Comparison of ENCODE assay signal across 16 cellular contexts in genomic region chr19:12133069-12133468, GRCh38. TPM values are rescaled to one million over a fixed set of nuclear protein-coding genes. Genes with fewer than 3 reads are reported as not detected.
DNase-seq lines count a peak whose midpoint lies in the region; ATAC-seq and TF ChIP-seq lines count a peak whose summit lies in the region.
"Had no signal": no experiment of that assay in that cellular context is flagged by ENCODE, and none has a peak within 500 bp of the region (broad histone marks: within the 10 kb centered on the region; RNA-seq: fewer than 3 reads in every experiment).

No MANE protein-coding gene starts in this region.

- H3K27ac ChIP-seq in BLaER1, result no peak overlapping the region
- no peak overlapping the region for H3K27ac ChIP-seq in HEK293 (ENCODE audit: extremely low read depth, low read depth, low read length)
- H3K27ac ChIP-seq: HL-60 had no signal

- no peak overlapping the region for H3K9ac ChIP-seq in BLaER1

- peaks cover 11% of the 10 kb centered on the region for H3K4me1 ChIP-seq in BLaER1
- H3K4me1 ChIP-seq in HEK293 (ENCODE audit: control insufficient read depth, insufficient read depth, low read length), result no peaks in the 10 kb centered on the region

- no peaks in the 10 kb centered on the region for H3K27me3 ChIP-seq in BLaER1

- TF ChIP-seq CTCF in HEK293 (tag by site-specific recombination; IDR thresholded peaks at IDR 0.05) (no peak), endothelial cell (IDR thresholded peaks at IDR 0.05; ENCODE audit: unreplicated experiment) (no peak), nephron progenitor cell (IDR thresholded peaks at IDR 0.05) (no peak)

- POLR2A ChIA-PET in HEK293 (lab: Yijun Ruan, JAX), result no interaction called here

- CTCF ChIA-PET in HEK293 (lab: Yijun Ruan, JAX), result no interaction called here

- H3K27ac Mint-ChIP-seq in activated T-helper 17 cell treated with anti-CD3 and anti-CD28 coated beads, Interleukin-2, amount 50 U/mL, for 72 hours, result no peak overlapping the region
- no peak overlapping the region for H3K27ac Mint-ChIP-seq in endothelial cell (ENCODE audit: unreplicated experiment)
- H3K27ac Mint-ChIP-seq in nephron progenitor cell, result no peak overlapping the region

- no peak for DNase-seq in endothelial cell (ENCODE audit: low spot score)
- DNase-seq in kidney tubule cell (ENCODE audit: low spot score), result no peak
- DNase-seq in nephron progenitor cell, result no peak
- DNase-seq: NCI-H1105, NCI-H1694 treated with DMSO at 0.1 percent for 48 hours, NCI-H446, NCI-H748 treated with DMSO at 0.1 percent for 48 hours, SHP77 had no signal

- no peaks in the 10 kb centered on the region; the same call in 1 of the 2 replicates for H4K20me1 ChIP-seq in BLaER1

- no peak overlapping the region for H3K4me2 ChIP-seq in BLaER1

- no peaks in the 10 kb centered on the region for H3K27me3 Mint-ChIP-seq in activated T-helper 17 cell treated with anti-CD3 and anti-CD28 coated beads, Interleukin-2, amount 50 U/mL, for 72 hours
- H3K27me3 Mint-ChIP-seq in endothelial cell (ENCODE audit: unreplicated experiment), result peaks cover 10% of the 10 kb centered on the region
- H3K27me3 Mint-ChIP-seq in nephron progenitor cell (ENCODE audit: low read depth, poor library complexity), result peaks cover 18% of the 10 kb centered on the region

- peaks cover 91% of the 10 kb centered on the region for H3K36me3 ChIP-seq in BLaER1
- H3K36me3 ChIP-seq in HEK293 (ENCODE audit: control insufficient read depth in 2 of 2, insufficient read depth in 1 of 2, low read length in 2 of 2), result peaks cover 21 to 57% of the 10 kb centered on the region in 2 experiments

- H3K4me3 ChIP-seq in BLaER1, result peak overlapping the region; percentile 45; the same call in 1 of the 2 replicates
- H3K4me3 ChIP-seq in HEK293 (ENCODE audit: low read depth, low read length), result no peak overlapping the region

- H3K4me1 Mint-ChIP-seq in activated T-helper 17 cell treated with anti-CD3 and anti-CD28 coated beads, Interleukin-2, amount 50 U/mL, for 72 hours, result peaks cover 10% of the 10 kb centered on the region
- H3K4me1 Mint-ChIP-seq in endothelial cell (ENCODE audit: unreplicated experiment), result no peaks in the 10 kb centered on the region
- H3K4me1 Mint-ChIP-seq in nephron progenitor cell, result peaks cover 3% of the 10 kb centered on the region

- H3K9me3 Mint-ChIP-seq in activated T-helper 17 cell treated with anti-CD3 and anti-CD28 coated beads, Interleukin-2, amount 50 U/mL, for 72 hours, result peaks cover 15% of the 10 kb centered on the region
- H3K9me3 Mint-ChIP-seq in endothelial cell (ENCODE audit: unreplicated experiment), result peaks cover 30% of the 10 kb centered on the region
- H3K9me3 Mint-ChIP-seq in nephron progenitor cell, result peaks cover 97% of the 10 kb centered on the region

- peak; percentile 19 for ATAC-seq in activated T-helper 17 cell treated with anti-CD3 and anti-CD28 coated beads, Interleukin-2, amount 50 U/mL, for 72 hours (replicated peaks)
- ATAC-seq in GM21528 (IDR thresholded peaks at IDR 0.05; ENCODE audit: low FRiP score, unreplicated experiment), result no peak
- no peak for ATAC-seq in GM21423 (IDR thresholded peaks at IDR 0.05; ENCODE audit: unreplicated experiment)
- ATAC-seq: HCT116 had no signal

- peaks cover 58% of the 10 kb centered on the region for H3K36me3 Mint-ChIP-seq in activated T-helper 17 cell treated with anti-CD3 and anti-CD28 coated beads, Interleukin-2, amount 50 U/mL, for 72 hours (ENCODE audit: low read depth)
- H3K36me3 Mint-ChIP-seq in endothelial cell (ENCODE audit: low read depth, unreplicated experiment) (peaks cover 75% of the 10 kb centered on the region), nephron progenitor cell (ENCODE audit: low read depth) (peaks cover 96% of the 10 kb centered on the region)

- H3K9me3 ChIP-seq in BLaER1, result peaks cover 82% of the 10 kb centered on the region
- H3K9me3 ChIP-seq in HEK293 (ENCODE audit: control insufficient read depth, insufficient read depth, low read depth, low read length), result no peaks in the 10 kb centered on the region

- H3K4me3 Mint-ChIP-seq in activated T-helper 17 cell treated with anti-CD3 and anti-CD28 coated beads, Interleukin-2, amount 50 U/mL, for 72 hours, result no peak overlapping the region
- peak overlapping the region; percentile 83 for H3K4me3 Mint-ChIP-seq in endothelial cell (ENCODE audit: unreplicated experiment)
- H3K4me3 Mint-ChIP-seq in nephron progenitor cell, result no peak overlapping the region

TF ChIP-seq in HEK293, 187 proteins besides CTCF, POLR2A, EP300 and RAD21:
- TF ChIP-seq ZNF274 (IDR thresholded peaks at IDR 0.05; ENCODE audit: low read length), result no peak
- TF ChIP-seq ZNF274 (tag by site-specific recombination; IDR thresholded peaks at IDR 0.05; ENCODE audit: borderline replicate concordance), result peak; percentile 67; the same call in 1 of the 2 replicates
- TF ChIP-seq SETDB1 (IDR thresholded peaks at IDR 0.05; ENCODE audit: insufficient read length, low read length), result peak; percentile 87
- no peak for TF ChIP-seq BCL11A (tag by site-specific recombination; IDR thresholded peaks at IDR 0.05; ENCODE audit: low read depth)

RNA-seq across cellular contexts. Expression of gene ZNF20, which starts 7.1 kb away (rescaled TPM):
- 1 to 10 TPM; 1.7 to 3.5 TPM for total RNA-seq in activated T-helper 17 cell treated with anti-CD3 and anti-CD28 coated beads, Interleukin-2, amount 50 U/mL, for 72 hours
- 6.2 TPM for total RNA-seq in endothelial cell (ENCODE audit: unreplicated experiment)

RNA-seq across cellular contexts. Expression of gene ZNF625, which starts 23.5 kb away (rescaled TPM):
- 1 to 10 TPM; 2.0 to 2.2 TPM for total RNA-seq in activated T-helper 17 cell treated with anti-CD3 and anti-CD28 coated beads, Interleukin-2, amount 50 U/mL, for 72 hours
- 26.7 TPM for total RNA-seq in endothelial cell (ENCODE audit: unreplicated experiment)
- total RNA-seq: MCF 10A had no signal

RNA-seq across cellular contexts. Expression of gene ZNF136, which starts 29.8 kb away (rescaled TPM):
- 10 to 100 TPM; 11.0 to 23.1 TPM for total RNA-seq in activated T-helper 17 cell treated with anti-CD3 and anti-CD28 coated beads, Interleukin-2, amount 50 U/mL, for 72 hours
- total RNA-seq in endothelial cell (ENCODE audit: unreplicated experiment), result 12.4 TPM
